Comparison of ENCODE assay signal across 9 cellular contexts in the genomic region with DNA sequence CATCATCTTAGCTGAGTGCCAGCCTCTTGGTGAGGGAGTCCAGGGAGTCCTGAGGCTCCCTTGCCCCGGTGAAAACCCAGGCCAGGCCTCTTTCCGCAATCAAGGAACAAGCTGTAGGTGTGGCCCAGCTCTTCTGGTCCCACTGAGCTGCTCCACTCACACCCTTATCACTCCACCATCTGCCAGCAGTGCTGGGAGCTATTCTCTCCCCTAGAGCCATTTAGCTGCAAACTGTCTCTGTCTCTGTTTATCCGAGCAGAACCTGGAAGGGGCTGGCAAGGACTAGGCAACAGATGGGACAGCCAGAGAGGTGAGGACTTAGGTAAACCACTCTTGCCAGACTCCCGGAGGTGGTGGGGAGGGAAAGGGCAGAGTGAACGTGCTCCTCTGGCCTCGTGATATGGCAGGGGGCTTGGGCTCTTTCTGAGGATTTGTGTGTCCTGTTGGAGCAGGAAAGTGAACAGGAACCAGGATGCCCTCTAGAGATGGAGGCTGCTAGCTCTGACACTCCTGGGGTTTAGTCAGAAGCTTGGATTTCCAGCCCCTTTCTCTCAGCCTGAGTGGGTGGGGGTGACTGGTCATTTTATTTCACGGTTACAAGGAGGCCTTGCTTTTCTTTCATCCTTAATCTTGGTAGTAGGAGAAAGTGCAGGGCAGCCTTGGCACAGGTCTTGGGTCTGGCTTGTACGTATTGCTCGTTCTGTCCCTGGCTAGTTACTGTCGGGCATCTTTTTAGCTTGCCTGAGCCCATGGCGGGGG. TPM values are rescaled to one million over a fixed set of nuclear protein-coding genes. Genes with fewer than 3 reads are reported as not detected.
DNase-seq lines count a peak whose midpoint lies in the region; ATAC-seq and TF ChIP-seq lines count a peak whose summit lies in the region.
"Had no signal": no experiment of that assay in that cellular context is flagged by ENCODE, and none has a peak within 500 bp of the region (broad histone marks: within the 10 kb centered on the region; RNA-seq: fewer than 3 reads in every experiment).

No MANE protein-coding gene starts in this region.

- H3K9me3 ChIP-seq in left ventricle myocardium inferior (replicated peaks) = peaks cover 17% of the 10 kb centered on the region
- H3K9me3 ChIP-seq in spleen = peaks cover 0 to 22% (median 8%) of the 10 kb centered on the region in 8 donors

- H3K27ac ChIP-seq in left ventricle myocardium inferior (replicated peaks) (peak overlapping the region; percentile 77), spleen (peak overlapping the region in 6 of 8 donors; percentile 36 to 75 (median 51))

- no peaks in the 10 kb centered on the region for H3K27me3 ChIP-seq in left ventricle myocardium inferior (ENCODE audit: low read depth)
- no peaks in the 10 kb centered on the region for H3K27me3 ChIP-seq in spleen (replicated peaks in 1 of 7)

- WGBS in spleen, 5 donors = 77 to 84% (median 80%) methylated on average over 10 to 11 of the region's 11 CpGs

- H3K36me3 ChIP-seq in left ventricle myocardium inferior (peaks cover 5% of the 10 kb centered on the region), spleen (peaks cover 0 to 7% (median 0%) of the 10 kb centered on the region in 6 donors)

- DNase-seq in M059J (ENCODE audit: low read depth) (peak; percentile 21), left ventricle myocardium inferior (no peak), spleen (no peak), Ammon's horn (ENCODE audit: low spot score) (no peak)
- no peak for DNase-seq in activated T-helper 1 cell treated with anti-CD3 and anti-CD28 coated beads, Interleukin-12 subunit alpha, Interleukin-12 subunit beta, Interleukin-2, Interleukin-4 antibody, amounts not matched to agents 30 ng/mL and 10 ng/mL and 1 ng/mL, durations not matched to agents 14 hours and 24 hours and 36 hours (ENCODE audit: low spot score)
- DNase-seq: NCI-H774 had no signal

- H3K4me1 ChIP-seq in left ventricle myocardium inferior (peaks cover 91% of the 10 kb centered on the region), spleen (peaks cover 18 to 96% (median 76%) of the 10 kb centered on the region in 6 donors)

- peak overlapping the region; percentile 5 for H3K4me3 ChIP-seq in left ventricle myocardium inferior
- no peak overlapping the region for H3K4me3 ChIP-seq in spleen

- H3K9me3 Mint-ChIP-seq in activated T-helper 1 cell treated with anti-CD3 and anti-CD28 coated beads, Interleukin-12 subunit alpha, Interleukin-12 subunit beta, Interleukin-2, Interleukin-4 antibody, amounts not matched to agents 30 ng/mL and 10 ng/mL and 1 ng/mL, durations not matched to agents 14 hours and 24 hours and 36 hours = peaks cover 16% of the 10 kb centered on the region

- H3K27ac Mint-ChIP-seq in activated T-helper 1 cell treated with anti-CD3 and anti-CD28 coated beads, Interleukin-12 subunit alpha, Interleukin-12 subunit beta, Interleukin-2, Interleukin-4 antibody, amounts not matched to agents 30 ng/mL and 10 ng/mL and 1 ng/mL, durations not matched to agents 14 hours and 24 hours and 36 hours = peak overlapping the region; percentile 40

- H3K4me3 Mint-ChIP-seq in activated T-helper 1 cell treated with anti-CD3 and anti-CD28 coated beads, Interleukin-12 subunit alpha, Interleukin-12 subunit beta, Interleukin-2, Interleukin-4 antibody, amounts not matched to agents 30 ng/mL and 10 ng/mL and 1 ng/mL, durations not matched to agents 14 hours and 24 hours and 36 hours = no peak overlapping the region

- TF ChIP-seq CTCF in left ventricle myocardium inferior (IDR thresholded peaks at IDR 0.05; ENCODE audit: borderline replicate concordance) = no peak
- TF ChIP-seq CTCF in spleen (IDR thresholded peaks at IDR 0.05 in 8 of 11, conservative IDR thresholded peaks at IDR 0.05 in 3 of 11) = no peak

- intact Hi-C loops in activated T-helper 1 cell treated with anti-CD3 and anti-CD28 coated beads, Interleukin-12 subunit alpha, Interleukin-12 subunit beta, Interleukin-2, Interleukin-4 antibody, amounts not matched to agents 30 ng/mL and 10 ng/mL and 1 ng/mL, durations not matched to agents 14 hours and 24 hours and 36 hours (cut with micrococcal nuclease) = no loop called here
- intact Hi-C loops in left ventricle myocardium inferior (cut with micrococcal nuclease) (no loop called here), spleen (cut with DNase I; ENCODE audit: low total_unique reads) (no loop called here)

- ATAC-seq in HG02798 (IDR thresholded peaks at IDR 0.05; ENCODE audit: poor library complexity, unreplicated experiment) = no peak
- ATAC-seq in GM19324 (IDR thresholded peaks at IDR 0.05; ENCODE audit: low FRiP score, unreplicated experiment) = no peak
- ATAC-seq in GM18498 (IDR thresholded peaks at IDR 0.05; ENCODE audit: unreplicated experiment) = no peak

- peaks cover 74% of the 10 kb centered on the region for H3K4me1 Mint-ChIP-seq in activated T-helper 1 cell treated with anti-CD3 and anti-CD28 coated beads, Interleukin-12 subunit alpha, Interleukin-12 subunit beta, Interleukin-2, Interleukin-4 antibody, amounts not matched to agents 30 ng/mL and 10 ng/mL and 1 ng/mL, durations not matched to agents 14 hours and 24 hours and 36 hours (ENCODE audit: low read depth)

- TF ChIP-seq POLR2A in spleen (IDR thresholded peaks at IDR 0.05) = no peak

- no peaks in the 10 kb centered on the region for H3K27me3 Mint-ChIP-seq in activated T-helper 1 cell treated with anti-CD3 and anti-CD28 coated beads, Interleukin-12 subunit alpha, Interleukin-12 subunit beta, Interleukin-2, Interleukin-4 antibody, amounts not matched to agents 30 ng/mL and 10 ng/mL and 1 ng/mL, durations not matched to agents 14 hours and 24 hours and 36 hours (ENCODE audit: insufficient read depth)

- peaks cover 30% of the 10 kb centered on the region for H3K36me3 Mint-ChIP-seq in activated T-helper 1 cell treated with anti-CD3 and anti-CD28 coated beads, Interleukin-12 subunit alpha, Interleukin-12 subunit beta, Interleukin-2, Interleukin-4 antibody, amounts not matched to agents 30 ng/mL and 10 ng/mL and 1 ng/mL, durations not matched to agents 14 hours and 24 hours and 36 hours (ENCODE audit: low read depth)

RNA-seq across cellular contexts. Expression of gene B3GNT2, which starts 19.6 kb away (rescaled TPM):
- 31.0 and 36.9 TPM in 2 replicates for total RNA-seq in M059J (2014; rRNA removed; shearing (Covaris generic))
- total RNA-seq in activated T-helper 1 cell treated with anti-CD3 and anti-CD28 coated beads, Interleukin-12 subunit alpha, Interleukin-12 subunit beta, Interleukin-2, Interleukin-4 antibody, amounts not matched to agents 30 ng/mL and 10 ng/mL and 1 ng/mL, durations not matched to agents 14 hours and 24 hours and 36 hours = 32.8 and 37.3 TPM in 2 replicates
- total RNA-seq in left ventricle myocardium inferior (16.8 TPM), spleen (10 to 100 TPM; 21.3 to 40.3 (median 28.9) TPM)
- 10 to 100 TPM in 1 of 3 donors, 1 to 10 TPM in 2; 6.5 to 11.3 (median 8.5) TPM for polyA plus RNA-seq in spleen
